8 cellular contexts compared by ENCODE assay signal in the genomic region with DNA sequence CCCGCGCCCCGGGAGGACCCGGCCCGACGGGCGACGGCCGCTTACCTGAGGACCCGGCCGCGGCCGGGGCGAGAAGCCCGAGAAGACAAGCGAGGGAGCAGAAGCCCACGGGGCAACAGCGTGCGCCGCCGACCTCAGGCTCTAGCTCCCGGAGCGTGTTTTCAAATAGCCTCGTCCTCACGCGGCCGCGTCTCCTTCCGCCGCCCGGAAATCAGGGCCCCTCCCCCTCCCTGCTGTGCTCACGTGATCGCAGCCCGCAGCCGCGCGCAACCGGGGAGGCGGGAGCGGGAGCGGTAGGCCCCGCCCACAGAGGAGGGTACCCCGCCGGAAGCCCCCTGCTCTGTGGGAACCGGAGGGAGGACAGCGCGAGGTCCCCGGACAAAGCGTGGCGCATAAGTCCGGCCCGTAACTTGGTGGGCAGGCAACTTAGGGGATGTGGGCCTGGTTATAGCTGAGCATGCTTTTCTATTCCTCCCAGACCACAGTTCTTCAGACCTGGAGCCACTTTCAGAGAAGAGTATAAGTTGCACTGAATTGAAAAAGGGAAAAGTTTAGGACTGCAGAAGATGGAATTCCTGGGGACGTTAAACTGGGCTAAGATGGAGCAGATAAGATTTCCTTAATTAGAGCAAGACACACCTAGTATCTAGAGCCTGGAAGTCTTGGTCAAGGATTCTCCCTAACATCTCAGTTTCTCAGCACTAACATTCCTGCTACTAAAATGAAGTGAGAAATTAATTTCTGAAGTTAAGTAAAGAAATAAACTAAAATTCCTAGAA.
DNase-seq lines count a peak whose midpoint lies in the region; ATAC-seq lines count a peak whose summit lies in the region.

Gene TEX10 (minus strand): TSS at position 216 of the 779 bp plus-strand sequence. CDS start 3,579 bp downstream, outside the sequence.

- peak within 1 kb of the TSS; percentile 89 for H3K4me3 Mint-ChIP-seq in central memory CD8-positive, alpha-beta T cell

- DNase-seq in AG08395 (ENCODE audit: low spot score) = peak; percentile 95
- DNase-seq in NCI-H345 (lab: John Stamatoyannopoulos, UW) = peak; percentile 94
- DNase-seq in activated CD4-positive, CD25-positive, alpha-beta regulatory T cell (lab: John Stamatoyannopoulos, UW) = peak; percentile 69 to 82 (median 78)
- peak; percentile 72 to 76 for DNase-seq in central memory CD8-positive, alpha-beta T cell (ENCODE audit: low spot score in 2 of 2)
- DNase-seq in iris pigment epithelial cell (ENCODE audit: low read depth) = peak; percentile 85
- DNase-seq in stimulated activated CD4-positive, alpha-beta T cell treated with anti-CD3 and anti-CD28 coated beads, Interleukin-12 subunit alpha, Interleukin-12 subunit beta, amount 100 ng/mL, for 24 hours (ENCODE audit: low read depth in 2 of 2) = peak; percentile 72 to 86

- H3K36me3 Mint-ChIP-seq in central memory CD8-positive, alpha-beta T cell (ENCODE audit: insufficient read depth) = peaks cover 7% of the 10 kb centered on the region

- peak; percentile 85 for ATAC-seq in GM18909 (IDR thresholded peaks at IDR 0.05; ENCODE audit: poor library complexity, unreplicated experiment)
- peak; percentile 84 for ATAC-seq in HG03175 (IDR thresholded peaks at IDR 0.05; ENCODE audit: unreplicated experiment)
- ATAC-seq in central memory CD8-positive, alpha-beta T cell (replicated peaks; ENCODE audit: extremely low read depth, poor library complexity, severe bottlenecking) = peak; percentile 88

- peak within 1 kb of the TSS; percentile 78 for H3K27ac Mint-ChIP-seq in central memory CD8-positive, alpha-beta T cell (ENCODE audit: low read depth)

- no peaks in the 10 kb centered on the region for H3K27me3 Mint-ChIP-seq in central memory CD8-positive, alpha-beta T cell

- H3K4me1 Mint-ChIP-seq in central memory CD8-positive, alpha-beta T cell = peaks cover 36% of the 10 kb centered on the region

- H3K9me3 Mint-ChIP-seq in central memory CD8-positive, alpha-beta T cell = no peaks in the 10 kb centered on the region

Comparison
In these comparisons a context has a peak if more than half of its experiments do, and no peak if none do; other contexts are left out.
1. Peak in every context shown above with its lines: DNase-seq and ATAC-seq.